9 cellular contexts compared by ENCODE assay signal in genomic region chr1:111406325-111406768, GRCh38. TPM values are rescaled to one million over a fixed set of nuclear protein-coding genes. Genes with fewer than 3 reads are reported as not detected.
DNase-seq lines count a peak whose midpoint lies in the region; ATAC-seq, FAIRE-seq and TF ChIP-seq lines count a peak whose summit lies in the region.
"Had no signal": no experiment of that assay in that cellular context is flagged by ENCODE, and none has a peak within 500 bp of the region (broad histone marks: within the 10 kb centered on the region; RNA-seq: fewer than 3 reads in every experiment).

No MANE protein-coding gene starts in this region.

- no peaks in the 10 kb centered on the region for H3K4me1 Mint-ChIP-seq in Caco-2 (ENCODE audit: low read depth, unreplicated experiment)

- H3K27me3 ChIP-seq in lung (ENCODE audit: control insufficient read depth, insufficient read depth) (no peaks in the 10 kb centered on the region), Caco-2 (replicated peaks; ENCODE audit: control insufficient read depth, insufficient read depth, low read length) (no peaks in the 10 kb centered on the region)

- H3K36me3 Mint-ChIP-seq in Caco-2 (ENCODE audit: insufficient read depth, unreplicated experiment), result no peaks in the 10 kb centered on the region

- H3K4me3 Mint-ChIP-seq in Caco-2 (ENCODE audit: unreplicated experiment), result no peak overlapping the region

- TF ChIP-seq POLR2A in H54 (IDR thresholded peaks at IDR 0.05; ENCODE audit: low read depth, low read length), result no peak

- H3K27ac Mint-ChIP-seq in Caco-2 (ENCODE audit: unreplicated experiment), result no peak overlapping the region

- H3K9me3 ChIP-seq in lung (ENCODE audit: control insufficient read depth in 2 of 2, insufficient read depth in 1 of 2, low read length in 1 of 2), result no peaks in the 10 kb centered on the region
- H3K9me3 ChIP-seq in Caco-2, result no peaks in the 10 kb centered on the region

- WGBS in lung, 2 donors, result 0 to 1% methylated on average over 2 of the region's 2 CpGs

- TF ChIP-seq CTCF in lung (IDR thresholded peaks at IDR 0.05; ENCODE audit: control extremely low read depth, extremely low read depth), result no peak
- no peak for TF ChIP-seq CTCF in Caco-2 (IDR thresholded peaks at IDR 0.05; ENCODE audit: insufficient read depth in 1 of 2, low read depth in 1 of 2, low read length in 1 of 2, severe bottlenecking in 1 of 2, unreplicated experiment in 1 of 2)

- H3K36me3 ChIP-seq in lung (ENCODE audit: control insufficient read depth in 2 of 2, insufficient read depth in 2 of 2, low read length in 2 of 2), result no peaks in the 10 kb centered on the region
- H3K36me3 ChIP-seq in Caco-2 (ENCODE audit: control insufficient read depth, insufficient read depth, low read length), result no peaks in the 10 kb centered on the region; the same call in 1 of the 2 replicates

- peak; percentile 62 for FAIRE-seq in H54 (lab: Jason Lieb, UNC)
- FAIRE-seq: TTC549 had no signal

- DNase-seq in H54 (ENCODE audit: insufficient read length, low spot score) (no peak), NCI-H2029 (lab: John Stamatoyannopoulos, UW) (peak; percentile 94), activated T-helper 1 cell treated with Interleukin-2 at 50 U/mL for 16 hours (ENCODE audit: low read depth) (peak; percentile 28), lung (ENCODE audit: low spot score) (peak; percentile 55), Caco-2 (no peak), foreskin melanocyte (no peak), NCI-H526 (lab: John Stamatoyannopoulos, UW) (no peak)

- H3K4me1 ChIP-seq in lung (ENCODE audit: control insufficient read depth in 2 of 2, insufficient read depth in 2 of 2, low read length in 2 of 2), result no peaks in the 10 kb centered on the region
- H3K4me1 ChIP-seq in Caco-2, result no peaks in the 10 kb centered on the region

- peaks cover 2% of the 10 kb centered on the region for H3K27me3 Mint-ChIP-seq in Caco-2 (ENCODE audit: insufficient read depth, unreplicated experiment)

- no peak overlapping the region for H3K27ac ChIP-seq in lung (ENCODE audit: low read depth in 1 of 2, low read length in 1 of 2)

- POLR2A ChIA-PET in Caco-2 (lab: Charles Lee), result no interaction called here

- intact Hi-C loops in Caco-2 (cut with micrococcal nuclease; ENCODE audit: unreplicated experiment), result no loop called here

- CTCF ChIA-PET in Caco-2 (lab: Charles Lee), result no interaction called here

- H3K4me3 ChIP-seq in lung (no peak overlapping the region), Caco-2 (ENCODE audit: low read depth, low read length) (no peak overlapping the region)

- ATAC-seq in GM18508 (IDR thresholded peaks at IDR 0.05; ENCODE audit: insufficient read depth, unreplicated experiment), result peak; percentile 91
- peak; percentile 77 for ATAC-seq in lung (ENCODE audit: insufficient read depth, low FRiP score)

- no TSS peak for BruUV-seq in Caco-2 (replicated peaks; lab: Mats Ljungman, UMichigan)

- no peaks in the 10 kb centered on the region for H3K9me3 Mint-ChIP-seq in Caco-2 (ENCODE audit: unreplicated experiment)

RNA-seq across cellular contexts. Expression of gene OVGP1, which starts 21.2 kb away (rescaled TPM):
- total RNA-seq in lung (1 to 10 TPM; 1.6 to 3.6 TPM), Caco-2 (2022) (0.51 and 0.73 TPM in 2 replicates)
- 1 to 10 TPM in 1 of 2 donors, under 1 TPM in 1; 0.76 to 1.9 TPM for polyA plus RNA-seq in lung

RNA-seq across cellular contexts. Expression of gene WDR77, which starts 42.7 kb away (rescaled TPM):
- total RNA-seq in lung, result 10 to 100 TPM; 21.4 to 36.8 TPM
- 10 to 100 TPM; 21.3 to 37.1 TPM for polyA plus RNA-seq in lung
- total RNA-seq in Caco-2 (2022), result 30.1 and 31.9 TPM in 2 replicates

RNA-seq across cellular contexts. Expression of gene ATP5PB, which starts 42.9 kb away (rescaled TPM):
- total RNA-seq in lung (100 to 1,000 TPM; 194 to 200 TPM), Caco-2 (2022) (194 and 219 TPM in 2 replicates)
- 100 to 1,000 TPM; 206 to 256 TPM for polyA plus RNA-seq in lung

Comparison
In these comparisons a context has a peak if more than half of its experiments do, and no peak if none do; other contexts are left out.
1. DNase-seq: peak in NCI-H2029 (single experiment), activated T-helper 1 cell treated with Interleukin-2 at 50 U/mL for 16 hours (single experiment) and lung (single experiment); none in H54 (single experiment), Caco-2 (0 of 2), foreskin melanocyte (single experiment) and NCI-H526 (0 of 2).